ENCODE assay signal across 8 cellular contexts in genomic region chrX:44542567-44543325, GRCh38. TPM values are rescaled to one million over a fixed set of nuclear protein-coding genes. Genes with fewer than 3 reads are reported as not detected.
DNase-seq lines count a peak whose midpoint lies in the region; ATAC-seq and TF ChIP-seq lines count a peak whose summit lies in the region.

A gene with protein sequence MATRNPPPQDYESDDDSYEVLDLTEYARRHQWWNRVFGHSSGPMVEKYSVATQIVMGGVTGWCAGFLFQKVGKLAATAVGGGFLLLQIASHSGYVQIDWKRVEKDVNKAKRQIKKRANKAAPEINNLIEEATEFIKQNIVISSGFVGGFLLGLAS (minus strand): TSS chrX:44542859. CDS start chrX:44542832, 27 bp downstream.

- H3K9me3 ChIP-seq in ovary (no peaks in the 10 kb centered on the region), thyroid gland (no peaks in the 10 kb centered on the region)

- peak within 1 kb of the TSS; percentile 92 for H3K27ac Mint-ChIP-seq in activated naive CD8-positive, alpha-beta T cell treated with anti-CD3 and anti-CD28 coated beads, Interleukin-2, amount 10 ng/mL, durations not matched to agents 7 days and 5 days

- H3K27me3 ChIP-seq in ovary (no peaks in the 10 kb centered on the region), thyroid gland (no peaks in the 10 kb centered on the region)

- no peak for TF ChIP-seq EP300 in ovary (IDR thresholded peaks at IDR 0.05)

- H3K4me1 ChIP-seq in ovary (ENCODE audit: insufficient read depth), result peaks cover 6% of the 10 kb centered on the region
- H3K4me1 ChIP-seq in thyroid gland, result peaks cover 4 to 6% of the 10 kb centered on the region in 2 donors

- TF ChIP-seq POLR2A in ovary (IDR thresholded peaks at IDR 0.05), result no peak
- peak in 1 of 2 donors; percentile 65 for TF ChIP-seq POLR2A in thyroid gland (IDR thresholded peaks at IDR 0.05)

- peaks cover 6% of the 10 kb centered on the region for H3K4me1 Mint-ChIP-seq in activated naive CD8-positive, alpha-beta T cell treated with anti-CD3 and anti-CD28 coated beads, Interleukin-2, amount 10 ng/mL, durations not matched to agents 7 days and 5 days

- 3 to 5% (median 3%) methylated on average over 35 of the region's 35 CpGs for WGBS in ovary, 3 donors
- 0 to 1% methylated on average over 7 to 24 of the region's 35 CpGs for WGBS in thyroid gland, 2 donors

- intact Hi-C loops in head of caudate nucleus (cut with DNase I), result no loop called here
- intact Hi-C loops in ovary (cut with DNase I), result loop anchor here in 1 of 4 donors (5.0 to 10.0 kb wide), 2 partner anchors 330 to 588 kb away; partner anchors contain the start of gene KDM6A
- intact Hi-C loops in thyroid gland (cut with DNase I), result no loop called here

- H3K4me3 ChIP-seq in ovary (peak within 1 kb of the TSS; percentile 62), thyroid gland (replicated peaks in 1 of 3) (peak within 1 kb of the TSS in 2 of 3 donors; percentile 49 to 69)

- DNase-seq in GM10266 (ENCODE audit: extremely low spot score) (peak; percentile 72), NCI-H1105 (lab: John Stamatoyannopoulos, UW) (peak; percentile 88), SKM-1 treated with dmso at 0.1 percent for 144 hours (lab: John Stamatoyannopoulos, UW; ENCODE audit: unreplicated experiment) (peak; percentile 82), head of caudate nucleus (peak; percentile 79 to 96 (median 91)), ovary (peak; percentile 94 to 98 (median 97)), thyroid gland (peak; percentile 91 to 93)
- DNase-seq in activated naive CD8-positive, alpha-beta T cell treated with anti-CD3 and anti-CD28 coated beads, Interleukin-2, amount 10 ng/mL, durations not matched to agents 7 days and 5 days, result peak; percentile 88

- ATAC-seq in HG02610 (IDR thresholded peaks at IDR 0.05; ENCODE audit: unreplicated experiment), result peak; percentile 99
- ATAC-seq in activated naive CD8-positive, alpha-beta T cell treated with anti-CD3 and anti-CD28 coated beads, Interleukin-2, amount 10 ng/mL, durations not matched to agents 7 days and 5 days (ENCODE audit: low read depth), result peak; percentile 97

- no peaks in the 10 kb centered on the region for H3K27me3 Mint-ChIP-seq in activated naive CD8-positive, alpha-beta T cell treated with anti-CD3 and anti-CD28 coated beads, Interleukin-2, amount 10 ng/mL, durations not matched to agents 7 days and 5 days

- peak within 1 kb of the TSS; percentile 94 for H3K4me3 Mint-ChIP-seq in activated naive CD8-positive, alpha-beta T cell treated with anti-CD3 and anti-CD28 coated beads, Interleukin-2, amount 10 ng/mL, durations not matched to agents 7 days and 5 days

- no peak for TF ChIP-seq CTCF in GM10266 (IDR thresholded peaks at IDR 0.05; ENCODE audit: control insufficient read depth, insufficient read depth, low read depth, missing control alignments)
- TF ChIP-seq CTCF in ovary (IDR thresholded peaks at IDR 0.05), result peak in 1 of 3 donors; percentile 22
- peak in 3 of 6 experiments; percentile 17 to 49 (median 28) for TF ChIP-seq CTCF in thyroid gland (IDR thresholded peaks at IDR 0.05)

- H3K36me3 Mint-ChIP-seq in activated naive CD8-positive, alpha-beta T cell treated with anti-CD3 and anti-CD28 coated beads, Interleukin-2, amount 10 ng/mL, durations not matched to agents 7 days and 5 days, result peaks cover 4% of the 10 kb centered on the region

- H3K27ac ChIP-seq in ovary (peak within 1 kb of the TSS in 1 of 2 donors; percentile 58), thyroid gland (peak within 1 kb of the TSS; percentile 8 to 56 (median 51))

- POLR2A ChIA-PET in activated naive CD8-positive, alpha-beta T cell treated with anti-CD3 and anti-CD28 coated beads, Interleukin-2, amount 10 ng/mL, durations not matched to agents 7 days and 5 days (lab: Charles Lee), result interaction anchor here (1.0 to 1.2 kb wide), 2 partner anchors 289 to 330 kb away, joined by 4 to 5 read pairs; partner anchors contain the start of gene KDM6A

- no peaks in the 10 kb centered on the region for H3K9me3 Mint-ChIP-seq in activated naive CD8-positive, alpha-beta T cell treated with anti-CD3 and anti-CD28 coated beads, Interleukin-2, amount 10 ng/mL, durations not matched to agents 7 days and 5 days

- H3K36me3 ChIP-seq in ovary (no peaks in the 10 kb centered on the region), thyroid gland (no peaks in the 10 kb centered on the region)

RNA-seq across cellular contexts. Expression of the gene that starts here (rescaled TPM):
- total RNA-seq in activated naive CD8-positive, alpha-beta T cell treated with anti-CD3 and anti-CD28 coated beads, Interleukin-2, amount 10 ng/mL, durations not matched to agents 7 days and 5 days, result 10 to 100 TPM in 1 of 2 experiments, 1 to 10 TPM in 1; 9.6 to 12.6 TPM
- 10 to 100 TPM; 10.6 to 19.4 (median 14.4) TPM for total RNA-seq in ovary
- 10 to 100 TPM; 20.4 to 25.7 TPM for polyA plus RNA-seq in ovary
- total RNA-seq in thyroid gland, result 10 to 100 TPM; 10.4 to 15.6 (median 12.6) TPM
